ENCODE assay signal across 22 cellular contexts in the genomic region with DNA sequence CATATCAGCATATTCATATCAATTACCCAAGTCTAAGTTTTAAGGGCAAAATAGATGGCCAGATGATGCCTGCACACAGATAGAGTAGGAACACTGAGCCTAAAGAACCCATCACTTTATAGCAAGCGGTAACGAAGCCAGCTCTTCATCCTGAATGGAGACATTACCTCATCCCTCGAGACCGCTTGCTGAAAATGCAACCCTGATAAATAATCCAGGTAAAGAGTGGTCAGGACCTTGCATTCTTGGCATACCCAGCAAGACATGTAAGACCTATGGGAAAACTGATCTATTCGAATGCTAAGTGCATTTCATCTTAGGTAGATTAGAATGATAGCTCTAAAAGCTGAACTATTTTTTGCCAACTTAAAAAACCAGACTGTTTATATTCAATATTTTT. TPM values are rescaled to one million over a fixed set of nuclear protein-coding genes. Genes with fewer than 3 reads are reported as not detected.
DNase-seq lines count a peak whose midpoint lies in the region; FAIRE-seq and TF ChIP-seq lines count a peak whose summit lies in the region.
"Had no signal": no experiment of that assay in that cellular context is flagged by ENCODE, and none has a peak within 500 bp of the region (broad histone marks: within the 10 kb centered on the region; RNA-seq: fewer than 3 reads in every experiment).

No MANE protein-coding gene starts in this region.

- no peak overlapping the region for H2BK120ac ChIP-seq in H1 (replicated peaks; ENCODE audit: low read depth, low read length)

- H3K4me2 ChIP-seq in H1 (ENCODE audit: insufficient read depth in 1 of 2, low read depth in 2 of 2, low read length in 2 of 2) = no peak overlapping the region
- H3K4me2 ChIP-seq: BLaER1 had no signal

- H2AFZ ChIP-seq in H1 (ENCODE audit: low read length) = no peak overlapping the region

- no peak overlapping the region for H3K4me3 Mint-ChIP-seq in endodermal cell
- H3K4me3 Mint-ChIP-seq: CD14-positive monocyte; CD4-positive, alpha-beta memory T cell had no signal

- H4K5ac ChIP-seq in H1 (ENCODE audit: insufficient read length, low read depth, low read length) = no peak overlapping the region

- no peak overlapping the region for H3K23ac ChIP-seq in H1 (ENCODE audit: insufficient read length)

- no peak overlapping the region for H2BK15ac ChIP-seq in H1 (ENCODE audit: low read length)

- H3K14ac ChIP-seq in H1 (ENCODE audit: insufficient read length) = no peak overlapping the region

- intact Hi-C loops in kidney (cut with DNase I) = no loop called here

- no peak overlapping the region for H3K27ac Mint-ChIP-seq in endodermal cell
- H3K27ac Mint-ChIP-seq: CD14-positive monocyte; CD4-positive, alpha-beta memory T cell had no signal

- H3K9me3 ChIP-seq in H1 (ENCODE audit: insufficient read depth in 2 of 2, low read depth in 1 of 2, low read length in 1 of 2) (no peaks in the 10 kb centered on the region), endodermal cell (ENCODE audit: control insufficient read depth, low read length) (no peaks in the 10 kb centered on the region), kidney (ENCODE audit: control insufficient read depth in 1 of 2, low read length in 2 of 2) (no peaks in the 10 kb centered on the region)
- H3K9me3 ChIP-seq: BLaER1 had no signal

- no peak overlapping the region for H4K8ac ChIP-seq in H1 (ENCODE audit: extremely low read depth, insufficient read depth, low read length)

- no peak overlapping the region for H3K56ac ChIP-seq in H1 (replicated peaks; ENCODE audit: insufficient read length, low read depth, low read length)

- H3K23me2 ChIP-seq in H1 (ENCODE audit: low read depth, low read length) = no peaks in the 10 kb centered on the region

- DNase-seq in H1 (ENCODE audit: low read depth in 1 of 2, low spot score in 2 of 2) (no peak), kidney tubule cell (ENCODE audit: low spot score) (peak; percentile 42), retinal pigment epithelial cell (ENCODE audit: low read depth) (peak; percentile 17), endodermal cell (no peak), OCI-M2 (lab: John Stamatoyannopoulos, UW; ENCODE audit: unreplicated experiment) (no peak), kidney (no peak), NCI-H1930 (lab: John Stamatoyannopoulos, UW) (no peak)
- DNase-seq: 8988T; CD4-positive, alpha-beta memory T cell; DMS153; DMS79; GDM1; HCEC 1CT had no signal

- no peak for TF ChIP-seq EP300 in Ishikawa (IDR thresholded peaks at IDR 0.05; ENCODE audit: borderline replicate concordance)
- no peak for TF ChIP-seq EP300 in H1 (IDR thresholded peaks at IDR 0.05; ENCODE audit: borderline replicate concordance in 1 of 2, low read depth in 2 of 2, low read length in 2 of 2)

- no peaks in the 10 kb centered on the region for H3K79me1 ChIP-seq in H1 (ENCODE audit: low read depth, low read length)

- no peaks in the 10 kb centered on the region for H3K4me1 Mint-ChIP-seq in endodermal cell
- H3K4me1 Mint-ChIP-seq: CD14-positive monocyte; CD4-positive, alpha-beta memory T cell had no signal

- H3K4me1 ChIP-seq in H1 (replicated peaks in 1 of 4; ENCODE audit: control insufficient read depth in 3 of 4, insufficient read depth in 4 of 4, low read length in 3 of 4) (peaks cover 0 to 3% (median 0%) of the 10 kb centered on the region in 4 experiments; a peak in 1 of 7 replicates), endodermal cell (ENCODE audit: control insufficient read depth, insufficient read depth, low read length) (no peaks in the 10 kb centered on the region), kidney (ENCODE audit: control insufficient read depth in 1 of 2, insufficient read depth in 1 of 2, low read depth in 1 of 2, low read length in 2 of 2) (no peaks in the 10 kb centered on the region)

- no peak overlapping the region for H3K4ac ChIP-seq in H1 (replicated peaks; ENCODE audit: insufficient read length, low read depth, low read length)

- no peaks in the 10 kb centered on the region for H3K27me3 Mint-ChIP-seq in endodermal cell (ENCODE audit: insufficient read depth)

- no peaks in the 10 kb centered on the region for H3K79me2 ChIP-seq in H1 (ENCODE audit: control insufficient read depth in 1 of 2, insufficient read depth in 2 of 2, low read length in 2 of 2)

- H4K20me1 ChIP-seq in H1 (replicated peaks in 1 of 2; ENCODE audit: control insufficient read depth in 1 of 2, insufficient read depth in 2 of 2, low read length in 2 of 2) = no peaks in the 10 kb centered on the region
- H4K20me1 ChIP-seq: BLaER1 had no signal

- H3K27me3 ChIP-seq in H1 (replicated peaks in 1 of 4; ENCODE audit: control insufficient read depth in 3 of 4, extremely low read depth in 1 of 4, insufficient read depth in 3 of 4, low read length in 3 of 4) (no peaks in the 10 kb centered on the region), endodermal cell (ENCODE audit: control insufficient read depth, insufficient read depth, low read length, poor library complexity, severe bottlenecking) (no peaks in the 10 kb centered on the region)
- H3K27me3 ChIP-seq: BLaER1 had no signal

- no peaks in the 10 kb centered on the region for H3K36me3 Mint-ChIP-seq in endodermal cell (ENCODE audit: low read depth)
- H3K36me3 Mint-ChIP-seq: CD14-positive monocyte; CD4-positive, alpha-beta memory T cell had no signal

- POLR2A ChIA-PET in H1 (lab: Charles Lee; ENCODE audit: partially characterized antibody) = no interaction called here

- no peak for TF ChIP-seq RAD21 in Ishikawa (IDR thresholded peaks at IDR 0.05; ENCODE audit: low read depth)
- TF ChIP-seq RAD21 in H1 (IDR thresholded peaks at IDR 0.05 in 1 of 2, conservative IDR thresholded peaks at IDR 0.05 in 1 of 2; ENCODE audit: low read depth in 2 of 2, low read length in 2 of 2) = no peak

- H3K9me3 Mint-ChIP-seq in endodermal cell = no peaks in the 10 kb centered on the region
- H3K9me3 Mint-ChIP-seq: CD4-positive, alpha-beta memory T cell had no signal

- H2BK20ac ChIP-seq in H1 (ENCODE audit: low read length) = no peak overlapping the region

- no peak overlapping the region for H2BK12ac ChIP-seq in H1 (ENCODE audit: low read depth, low read length)

- CTCF ChIA-PET in H1 (lab: Charles Lee; ENCODE audit: partially characterized antibody) = interaction anchor here (1.0 to 2.0 kb wide), 4 partner anchors 12 to 158 kb away, joined by 3 to 6 read pairs (median 4); no protein-coding TSS in a partner anchor

- H2AK5ac ChIP-seq in H1 (ENCODE audit: low read depth, low read length) = no peak overlapping the region

- FAIRE-seq in H1 (lab: Jason Lieb, UNC) = peak; percentile 48
- FAIRE-seq in kidney (lab: Jason Lieb, UNC) = no peak
- FAIRE-seq: GM12892, GM18507, H54 had no signal

- H3K9ac ChIP-seq in H1 (replicated peaks in 1 of 4; ENCODE audit: extremely low read depth in 1 of 4, low read depth in 3 of 4, low read length in 3 of 4) (no peak overlapping the region), endodermal cell (ENCODE audit: extremely low read depth, low read length, poor library complexity, severe bottlenecking) (no peak overlapping the region), kidney (ENCODE audit: low read length in 2 of 2) (no peak overlapping the region)
- H3K9ac ChIP-seq: BLaER1 had no signal

- H3K36me3 ChIP-seq in H1 (ENCODE audit: control insufficient read depth in 2 of 4, insufficient read depth in 4 of 4, low read length in 3 of 4) (no peaks in the 10 kb centered on the region), endodermal cell (ENCODE audit: control insufficient read depth, insufficient read depth, low read length) (no peaks in the 10 kb centered on the region), kidney (ENCODE audit: control insufficient read depth in 1 of 2, insufficient read depth in 2 of 2, low read length in 2 of 2) (no peaks in the 10 kb centered on the region)

- H2BK5ac ChIP-seq in H1 (ENCODE audit: low read depth, low read length) = no peak overlapping the region

- no peak overlapping the region for H4K91ac ChIP-seq in H1 (replicated peaks; ENCODE audit: insufficient read length, low read length)

- H3K27ac ChIP-seq in H1 (ENCODE audit: low read depth, low read length) = no peak overlapping the region
- H3K27ac ChIP-seq in endodermal cell (ENCODE audit: low read depth, low read length) = no peak overlapping the region
- no peak overlapping the region for H3K27ac ChIP-seq in kidney (ENCODE audit: low read depth in 2 of 2, low read length in 2 of 2)
- H3K27ac ChIP-seq: BLaER1, HL-60 had no signal

- TF ChIP-seq CTCF in H1 (IDR thresholded peaks at IDR 0.05; ENCODE audit: control extremely low read depth in 1 of 3, insufficient read depth in 1 of 3, low read depth in 1 of 3, low read length in 3 of 3) = no peak
- TF ChIP-seq CTCF in retinal pigment epithelial cell (conservative IDR thresholded peaks at IDR 0.05; ENCODE audit: low read depth, low read length) = no peak
- no peak for TF ChIP-seq CTCF in endodermal cell (conservative IDR thresholded peaks at IDR 0.05)
- TF ChIP-seq CTCF in kidney (IDR thresholded peaks at IDR 0.05; ENCODE audit: borderline replicate concordance, extremely low read depth, insufficient read depth) = no peak

- TF ChIP-seq POLR2A in H1 (IDR thresholded peaks at IDR 0.05; ENCODE audit: control extremely low read depth in 1 of 2, low read depth in 2 of 2, low read length in 2 of 2) = no peak

- WGBS in H1 (ENCODE audit: extremely low coverage in 1 of 2, insufficient coverage in 1 of 2, insufficient read length in 1 of 2, insufficient replicate concordance in 2 of 2, low coverage in 1 of 2, low lambda C conversion rate in 2 of 2, missing lambda C conversion rate in 1 of 2), 2 experiments = 89% methylated on average over 5 of the region's 5 CpGs; no CpG with 5 or more reads in 1 of the 2 experiments
- 92 to 100% methylated on average over 2 to 5 of the region's 5 CpGs for WGBS in endodermal cell (ENCODE audit: insufficient coverage in 1 of 2, insufficient read length in 1 of 2), 2 experiments

- H3K18ac ChIP-seq in H1 (ENCODE audit: extremely low read depth, low read length) = no peak overlapping the region

- H3K4me3 ChIP-seq in H1 (ENCODE audit: extremely low read depth in 1 of 4, insufficient read depth in 2 of 4, low read depth in 3 of 4, low read length in 4 of 4) = no peak overlapping the region
- no peak overlapping the region for H3K4me3 ChIP-seq in retinal pigment epithelial cell (ENCODE audit: low read length)
- no peak overlapping the region for H3K4me3 ChIP-seq in endodermal cell (ENCODE audit: low read length)
- H3K4me3 ChIP-seq in kidney (ENCODE audit: low read length in 2 of 2) = no peak overlapping the region
- H3K4me3 ChIP-seq: BLaER1 had no signal

RNA-seq across cellular contexts. Expression of a gene that starts 25.3 kb away (rescaled TPM):
- 1.8 and 2.6 TPM in 2 replicates for total RNA-seq in H1 (2021; fragmentation: NEBNext Ultra II Directional; extraction: Animal tissue kit (Norgen Biotek cat#: 25700))
- polyA plus RNA-seq in H1 (2011; rRNA removed) (0.54 and 1.1 TPM in 2 replicates), kidney (ENCODE audit: insufficient read depth, low read depth, low replicate concordance) (not detected)
- 0.70 TPM for polyA plus RNA-seq in H1 (2011; cell fraction: cytosol; rRNA removed)
- 1.9 TPM for polyA plus RNA-seq in H1 (2011; cell fraction: nucleus; rRNA removed)
- 0.37 to 0.64 TPM (median 0.53 TPM) in 4 replicates for polyA plus RNA-seq in H1 (2012, experiment 1 of 2)
- 0.16 TPM for polyA plus RNA-seq in H1 (2012, experiment 2 of 2)
- polyA plus RNA-seq in H1 (2013, experiment 1 of 2) = 1.2 TPM
- 1.1 TPM for polyA plus RNA-seq in H1 (2013, experiment 2 of 2)
- 2.4 and 2.6 TPM in 2 replicates for polyA minus RNA-seq in H1 (2011; rRNA and poly(A)+ RNA removed)
- polyA minus RNA-seq in H1 (2011; cell fraction: cytosol; rRNA and poly(A)+ RNA removed) = 2.5 TPM
- polyA minus RNA-seq in H1 (2011; cell fraction: nucleus; rRNA and poly(A)+ RNA removed) = 7.7 TPM
- total RNA-seq in endodermal cell (under 1 TPM; 0.13 to 0.24 TPM), kidney (0.47 TPM)
- 1.4 TPM for polyA plus RNA-seq in endodermal cell (2013, experiment 1 of 2)
- 1.0 TPM for polyA plus RNA-seq in endodermal cell (2013, experiment 2 of 2)
- total RNA-seq: HT1080 had no signal
- polyA plus RNA-seq: AG04450, CD14-positive monocyte had no signal

Comparison
In these comparisons a context has a peak if more than half of its experiments do, and no peak if none do; other contexts are left out.
1. DNase-seq: peak in kidney tubule cell (single experiment) and retinal pigment epithelial cell (single experiment); none in H1 (0 of 2), endodermal cell (single experiment), OCI-M2 (single experiment), kidney (single experiment) and NCI-H1930 (0 of 2).